In the genomic region with DNA sequence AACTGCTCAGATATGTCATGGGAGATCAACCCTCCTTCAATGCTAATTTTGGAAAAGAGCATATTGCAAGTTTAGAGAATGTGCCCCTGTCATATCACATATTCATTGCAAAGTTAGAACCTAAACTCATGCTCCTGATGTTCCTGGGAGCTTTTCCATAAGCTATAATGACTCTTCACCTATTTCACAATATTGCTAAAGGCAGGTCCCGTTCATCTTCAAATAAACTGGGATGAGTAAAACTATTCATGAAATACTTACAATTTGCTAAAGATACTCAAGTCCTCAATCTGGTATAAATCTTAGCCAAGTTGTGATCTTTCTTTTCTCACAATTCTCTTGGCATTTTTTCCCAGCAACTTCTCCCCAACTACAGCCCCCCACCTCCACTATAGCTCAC, we compare ENCODE assay signal across 26 cellular contexts.
"Had no signal": no experiment of that assay in that cellular context is flagged by ENCODE, and none has a peak within 500 bp of the region (broad histone marks: within the 10 kb centered on the region; RNA-seq: fewer than 3 reads in every experiment).

No MANE protein-coding gene starts in this region.

- H3K4me3 Mint-ChIP-seq: activated CD4-positive, alpha-beta memory T cell treated with anti-CD3 and anti-CD28 coated beads for 36 hours; activated naive CD4-positive, alpha-beta T cell treated with anti-CD3 and anti-CD28 coated beads for 36 hours; activated T-cell treated with anti-CD3 and anti-CD28 coated beads, Interleukin-2, amount 50 U/mL, for 72 hours; natural killer cell treated with Interleukin-12 subunit alpha and Interleukin-12 subunit beta and Interleukin-15 and Interleukin-18, amount 100 ng/mL, for 72 hours; T-helper 1 cell treated with Interleukin-12 subunit alpha and Interleukin-12 subunit beta and Interleukin-4 antibody, amounts not matched to agents 30 μg/mL and 1 μg/mL, for 36 hours had no signal

- ATAC-seq: activated T-cell treated with anti-CD3 and anti-CD28 coated beads, Interleukin-2, amount 50 U/mL, for 72 hours; body of pancreas; heart left ventricle; natural killer cell treated with Interleukin-12 subunit alpha and Interleukin-12 subunit beta and Interleukin-15 and Interleukin-18, amount 100 ng/mL, for 72 hours; pancreas had no signal

- H3K27me3 ChIP-seq: body of pancreas, esophagus squamous epithelium, heart left ventricle, neutrophil, pancreas, right atrium auricular region, stomach, suprapubic skin, transverse colon had no signal

- H3K4me3 ChIP-seq: body of pancreas, esophagus squamous epithelium, heart left ventricle, pancreas, psoas muscle, right atrium auricular region, stomach, suprapubic skin, transverse colon had no signal

- H3K4me1 ChIP-seq: body of pancreas, esophagus squamous epithelium, pancreas, right atrium auricular region, suprapubic skin had no signal

- H3K27ac ChIP-seq: body of pancreas, esophagus squamous epithelium, heart left ventricle, neutrophil, pancreas, psoas muscle, right atrium auricular region, stomach, suprapubic skin, transverse colon had no signal

- H3K27me3 Mint-ChIP-seq: activated CD4-positive, alpha-beta memory T cell treated with anti-CD3 and anti-CD28 coated beads for 36 hours had no signal

- FAIRE-seq: endothelial cell of umbilical vein, islet of Langerhans, pancreas, urothelium cell line had no signal

- H3K27ac Mint-ChIP-seq: activated CD4-positive, alpha-beta memory T cell treated with anti-CD3 and anti-CD28 coated beads for 36 hours; activated naive CD4-positive, alpha-beta T cell treated with anti-CD3 and anti-CD28 coated beads for 36 hours; activated T-cell treated with anti-CD3 and anti-CD28 coated beads, Interleukin-2, amount 50 U/mL, for 72 hours; T-helper 1 cell treated with Interleukin-12 subunit alpha and Interleukin-12 subunit beta and Interleukin-4 antibody, amounts not matched to agents 30 μg/mL and 1 μg/mL, for 36 hours had no signal

- H3K36me3 Mint-ChIP-seq: activated CD4-positive, alpha-beta memory T cell treated with anti-CD3 and anti-CD28 coated beads for 36 hours; natural killer cell treated with Interleukin-12 subunit alpha and Interleukin-12 subunit beta and Interleukin-15 and Interleukin-18, amount 100 ng/mL, for 72 hours had no signal

- H3K9me3 ChIP-seq: body of pancreas, esophagus squamous epithelium, heart left ventricle, neutrophil, pancreas, psoas muscle, right atrium auricular region, stomach, suprapubic skin, transverse colon had no signal

- H3K36me3 ChIP-seq: esophagus squamous epithelium, heart left ventricle, neutrophil, pancreas, right atrium auricular region, stomach, suprapubic skin, transverse colon had no signal

- DNase-seq: activated CD4-positive, alpha-beta memory T cell treated with anti-CD3 and anti-CD28 coated beads for 36 hours; activated CD4-positive, alpha-beta T cell treated with anti-CD3 and anti-CD28 coated beads for 4 hours; activated CD4-positive, CD25-positive, alpha-beta regulatory T cell; activated effector memory CD4-positive, alpha-beta T cell treated with Interleukin-2 at 50 U/mL for 16 hours; activated naive CD4-positive, alpha-beta T cell treated with anti-CD3 and anti-CD28 coated beads for 36 hours; activated T-cell treated with anti-CD3 and anti-CD28 coated beads, Interleukin-2, amount 50 U/mL, for 72 hours; anterior cingulate cortex; body of pancreas; dermis blood vessel endothelial cell; effector memory CD4-positive, alpha-beta T cell; esophagus squamous epithelium; heart left ventricle; midbrain; pancreas; psoas muscle; stimulated activated CD4-positive, alpha-beta T cell treated with anti-CD3 and anti-CD28 coated beads, Interleukin-4, amount 100 ng/mL, for 24 hours; stomach; transverse colon had no signal

- H3K9me3 Mint-ChIP-seq: activated CD4-positive, alpha-beta memory T cell treated with anti-CD3 and anti-CD28 coated beads for 36 hours; activated naive CD4-positive, alpha-beta T cell treated with anti-CD3 and anti-CD28 coated beads for 36 hours; activated T-cell treated with anti-CD3 and anti-CD28 coated beads, Interleukin-2, amount 50 U/mL, for 72 hours; natural killer cell treated with Interleukin-12 subunit alpha and Interleukin-12 subunit beta and Interleukin-15 and Interleukin-18, amount 100 ng/mL, for 72 hours; T-helper 1 cell treated with Interleukin-12 subunit alpha and Interleukin-12 subunit beta and Interleukin-4 antibody, amounts not matched to agents 30 μg/mL and 1 μg/mL, for 36 hours had no signal
